ENCODE assay signal across 2 cellular contexts in the genomic region with DNA sequence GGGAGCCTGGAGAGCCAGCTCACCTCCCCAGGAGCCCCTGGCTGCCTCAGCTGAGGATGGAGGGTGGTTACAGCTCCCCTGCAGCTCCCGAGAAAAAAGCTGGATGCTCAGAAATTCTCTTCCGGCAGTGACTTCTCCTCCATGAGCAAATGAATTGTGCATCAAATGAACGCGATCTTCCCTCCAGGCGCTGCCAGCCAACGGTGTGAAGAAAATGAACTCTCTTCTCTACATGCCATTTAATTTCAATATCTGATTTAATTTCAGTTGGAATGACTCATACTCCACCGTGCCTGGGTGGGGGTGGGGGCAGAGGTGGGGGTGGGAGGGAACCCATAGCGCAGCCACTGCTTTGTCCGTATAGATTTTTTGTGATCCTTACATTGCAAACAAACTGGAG.
TF ChIP-seq lines count a peak whose summit lies in the region.

No MANE protein-coding gene starts in this region.

TF ChIP-seq in SK-N-SH, 30 proteins besides CTCF, POLR2A, EP300 and RAD21:
- TF ChIP-seq, protein P1, sequence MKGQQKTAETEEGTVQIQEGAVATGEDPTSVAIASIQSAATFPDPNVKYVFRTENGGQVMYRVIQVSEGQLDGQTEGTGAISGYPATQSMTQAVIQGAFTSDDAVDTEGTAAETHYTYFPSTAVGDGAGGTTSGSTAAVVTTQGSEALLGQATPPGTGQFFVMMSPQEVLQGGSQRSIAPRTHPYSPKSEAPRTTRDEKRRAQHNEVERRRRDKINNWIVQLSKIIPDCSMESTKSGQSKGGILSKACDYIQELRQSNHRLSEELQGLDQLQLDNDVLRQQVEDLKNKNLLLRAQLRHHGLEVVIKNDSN (IDR thresholded peaks at IDR 0.05; ENCODE audit: borderline replicate concordance, low read depth): no peak
- TF ChIP-seq FOSL2 (IDR thresholded peaks at IDR 0.05; ENCODE audit: borderline replicate concordance, low read depth): peak; percentile 22; the same call in 1 of the 2 replicates
- TF ChIP-seq POLR2AphosphoS5 (IDR thresholded peaks at IDR 0.05; ENCODE audit: low read depth, low read length): no peak
- TF ChIP-seq, protein P2, sequence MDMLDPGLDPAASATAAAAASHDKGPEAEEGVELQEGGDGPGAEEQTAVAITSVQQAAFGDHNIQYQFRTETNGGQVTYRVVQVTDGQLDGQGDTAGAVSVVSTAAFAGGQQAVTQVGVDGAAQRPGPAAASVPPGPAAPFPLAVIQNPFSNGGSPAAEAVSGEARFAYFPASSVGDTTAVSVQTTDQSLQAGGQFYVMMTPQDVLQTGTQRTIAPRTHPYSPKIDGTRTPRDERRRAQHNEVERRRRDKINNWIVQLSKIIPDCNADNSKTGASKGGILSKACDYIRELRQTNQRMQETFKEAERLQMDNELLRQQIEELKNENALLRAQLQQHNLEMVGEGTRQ (IDR thresholded peaks at IDR 0.05; ENCODE audit: borderline replicate concordance, low read depth, low read length): no peak
- TF ChIP-seq, protein P3, sequence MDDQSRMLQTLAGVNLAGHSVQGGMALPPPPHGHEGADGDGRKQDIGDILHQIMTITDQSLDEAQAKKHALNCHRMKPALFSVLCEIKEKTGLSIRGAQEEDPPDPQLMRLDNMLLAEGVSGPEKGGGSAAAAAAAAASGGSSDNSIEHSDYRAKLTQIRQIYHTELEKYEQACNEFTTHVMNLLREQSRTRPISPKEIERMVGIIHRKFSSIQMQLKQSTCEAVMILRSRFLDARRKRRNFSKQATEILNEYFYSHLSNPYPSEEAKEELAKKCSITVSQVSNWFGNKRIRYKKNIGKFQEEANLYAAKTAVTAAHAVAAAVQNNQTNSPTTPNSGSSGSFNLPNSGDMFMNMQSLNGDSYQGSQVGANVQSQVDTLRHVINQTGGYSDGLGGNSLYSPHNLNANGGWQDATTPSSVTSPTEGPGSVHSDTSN (IDR thresholded peaks at IDR 0.05): no peak
- no peak for TF ChIP-seq NFIC (IDR thresholded peaks at IDR 0.05; ENCODE audit: borderline replicate concordance)
- TF ChIP-seq SIN3A (IDR thresholded peaks at IDR 0.05; ENCODE audit: borderline replicate concordance, low read depth, low read length): no peak

TF ChIP-seq in SK-N-SH treated with all-trans-retinoic acid at 6 μM for 48 hours, 23 proteins besides CTCF, POLR2A, EP300 and RAD21 (continued from another document):
- TF ChIP-seq, protein P4, sequence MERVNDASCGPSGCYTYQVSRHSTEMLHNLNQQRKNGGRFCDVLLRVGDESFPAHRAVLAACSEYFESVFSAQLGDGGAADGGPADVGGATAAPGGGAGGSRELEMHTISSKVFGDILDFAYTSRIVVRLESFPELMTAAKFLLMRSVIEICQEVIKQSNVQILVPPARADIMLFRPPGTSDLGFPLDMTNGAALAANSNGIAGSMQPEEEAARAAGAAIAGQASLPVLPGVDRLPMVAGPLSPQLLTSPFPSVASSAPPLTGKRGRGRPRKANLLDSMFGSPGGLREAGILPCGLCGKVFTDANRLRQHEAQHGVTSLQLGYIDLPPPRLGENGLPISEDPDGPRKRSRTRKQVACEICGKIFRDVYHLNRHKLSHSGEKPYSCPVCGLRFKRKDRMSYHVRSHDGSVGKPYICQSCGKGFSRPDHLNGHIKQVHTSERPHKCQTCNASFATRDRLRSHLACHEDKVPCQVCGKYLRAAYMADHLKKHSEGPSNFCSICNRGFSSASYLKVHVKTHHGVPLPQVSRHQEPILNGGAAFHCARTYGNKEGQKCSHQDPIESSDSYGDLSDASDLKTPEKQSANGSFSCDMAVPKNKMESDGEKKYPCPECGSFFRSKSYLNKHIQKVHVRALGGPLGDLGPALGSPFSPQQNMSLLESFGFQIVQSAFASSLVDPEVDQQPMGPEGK (CRISPR knock-in tag; IDR thresholded peaks at IDR 0.05; ENCODE audit: borderline replicate concordance): no peak
- TF ChIP-seq ARNTL (CRISPR knock-in tag; IDR thresholded peaks at IDR 0.05; ENCODE audit: borderline replicate concordance, low read depth): no peak
